In the genomic region with DNA sequence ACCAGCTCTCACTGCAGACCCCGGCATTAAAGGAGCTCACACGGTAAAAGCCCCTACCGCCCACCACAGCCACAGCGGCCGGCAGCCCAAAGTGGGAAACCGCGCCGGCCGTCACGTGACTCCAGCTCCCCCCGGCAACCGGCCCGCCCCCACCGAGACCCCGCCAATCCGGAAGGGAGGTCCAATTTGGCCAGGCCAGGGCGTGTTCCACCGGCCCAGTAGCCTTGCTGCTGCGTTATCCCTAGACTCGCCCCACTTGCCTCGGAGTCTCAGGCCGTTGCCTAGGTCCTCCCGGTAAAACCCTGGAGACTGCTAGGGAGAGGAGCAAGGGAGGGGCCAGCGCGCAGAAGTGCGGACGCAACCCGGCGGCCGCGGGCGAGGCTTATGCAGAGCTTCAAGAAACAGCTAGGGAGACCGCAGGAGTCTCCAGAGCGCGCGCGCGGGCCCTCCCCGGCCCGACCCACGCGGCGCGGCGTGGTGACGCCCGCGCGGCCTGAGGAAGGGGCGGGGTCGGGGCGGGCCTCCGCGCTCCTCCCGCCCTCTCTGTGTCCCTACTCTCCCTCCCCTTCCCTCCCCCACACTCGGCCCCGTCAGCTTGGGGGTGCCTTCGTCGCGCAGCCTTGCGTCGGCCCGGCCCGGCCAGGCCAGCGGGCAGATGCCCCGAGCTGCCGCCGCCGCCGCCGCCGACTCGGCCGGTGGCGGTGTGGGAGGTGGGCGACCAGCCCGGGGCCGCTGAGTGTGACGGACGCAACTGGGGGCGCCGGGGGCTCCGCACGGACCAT, we compare ENCODE assay signal across 1 cellular context.
A peak's percentile ranks its signal among the peaks of the same experiment; 100 is the strongest.
TF ChIP-seq lines count a peak whose summit lies in the region.

A gene with protein sequence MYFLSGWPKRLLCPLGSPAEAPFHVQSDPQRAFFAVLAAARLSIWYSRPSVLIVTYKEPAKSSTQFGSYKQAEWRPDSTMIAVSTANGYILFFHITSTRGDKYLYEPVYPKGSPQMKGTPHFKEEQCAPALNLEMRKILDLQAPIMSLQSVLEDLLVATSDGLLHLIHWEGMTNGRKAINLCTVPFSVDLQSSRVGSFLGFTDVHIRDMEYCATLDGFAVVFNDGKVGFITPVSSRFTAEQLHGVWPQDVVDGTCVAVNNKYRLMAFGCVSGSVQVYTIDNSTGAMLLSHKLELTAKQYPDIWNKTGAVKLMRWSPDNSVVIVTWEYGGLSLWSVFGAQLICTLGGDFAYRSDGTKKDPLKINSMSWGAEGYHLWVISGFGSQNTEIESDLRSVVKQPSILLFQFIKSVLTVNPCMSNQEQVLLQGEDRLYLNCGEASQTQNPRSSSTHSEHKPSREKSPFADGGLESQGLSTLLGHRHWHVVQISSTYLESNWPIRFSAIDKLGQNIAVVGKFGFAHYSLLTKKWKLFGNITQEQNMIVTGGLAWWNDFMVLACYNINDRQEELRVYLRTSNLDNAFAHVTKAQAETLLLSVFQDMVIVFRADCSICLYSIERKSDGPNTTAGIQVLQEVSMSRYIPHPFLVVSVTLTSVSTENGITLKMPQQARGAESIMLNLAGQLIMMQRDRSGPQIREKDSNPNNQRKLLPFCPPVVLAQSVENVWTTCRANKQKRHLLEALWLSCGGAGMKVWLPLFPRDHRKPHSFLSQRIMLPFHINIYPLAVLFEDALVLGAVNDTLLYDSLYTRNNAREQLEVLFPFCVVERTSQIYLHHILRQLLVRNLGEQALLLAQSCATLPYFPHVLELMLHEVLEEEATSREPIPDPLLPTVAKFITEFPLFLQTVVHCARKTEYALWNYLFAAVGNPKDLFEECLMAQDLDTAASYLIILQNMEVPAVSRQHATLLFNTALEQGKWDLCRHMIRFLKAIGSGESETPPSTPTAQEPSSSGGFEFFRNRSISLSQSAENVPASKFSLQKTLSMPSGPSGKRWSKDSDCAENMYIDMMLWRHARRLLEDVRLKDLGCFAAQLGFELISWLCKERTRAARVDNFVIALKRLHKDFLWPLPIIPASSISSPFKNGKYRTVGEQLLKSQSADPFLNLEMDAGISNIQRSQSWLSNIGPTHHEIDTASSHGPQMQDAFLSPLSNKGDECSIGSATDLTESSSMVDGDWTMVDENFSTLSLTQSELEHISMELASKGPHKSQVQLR (N-terminal part only) (plus strand): TSS at position 578 of the 782 bp plus-strand sequence. CDS start 203 bp downstream, at position 781.

TF ChIP-seq in WTC11, 78 proteins besides CTCF, POLR2A, EP300 and RAD21 (continued from another document and continues in another):
- TF ChIP-seq RELA (CRISPR knock-in tag; IDR thresholded peaks at IDR 0.05; ENCODE audit: borderline replicate concordance) (no peak), MYBL2 (CRISPR knock-in tag; IDR thresholded peaks at IDR 0.05) (peak; percentile 52; the same call in 1 of the 2 replicates), ZNF232 (CRISPR knock-in tag; IDR thresholded peaks at IDR 0.05) (no peak; the same call in 1 of the 2 replicates), EMX1 (CRISPR knock-in tag; IDR thresholded peaks at IDR 0.05) (no peak), ZNF423 (CRISPR knock-in tag; IDR thresholded peaks at IDR 0.05) (no peak), NFATC4 (CRISPR knock-in tag; IDR thresholded peaks at IDR 0.05) (no peak), GTF2I (CRISPR knock-in tag; conservative IDR thresholded peaks at IDR 0.05) (no peak), ZNF121 (CRISPR knock-in tag; IDR thresholded peaks at IDR 0.05) (no peak), ZNF671 (CRISPR knock-in tag; IDR thresholded peaks at IDR 0.05) (no peak), KAT7 (CRISPR knock-in tag; IDR thresholded peaks at IDR 0.05; ENCODE audit: borderline replicate concordance) (no peak), HMGA2 (CRISPR knock-in tag; IDR thresholded peaks at IDR 0.05) (no peak), FOXJ3 (CRISPR knock-in tag; IDR thresholded peaks at IDR 0.05; ENCODE audit: borderline replicate concordance) (no peak), NFE2L1 (CRISPR knock-in tag; IDR thresholded peaks at IDR 0.05) (no peak), CREB1 (CRISPR knock-in tag; IDR thresholded peaks at IDR 0.05) (no peak), PRRX2 (CRISPR knock-in tag; IDR thresholded peaks at IDR 0.05) (no peak), ZNF219 (CRISPR knock-in tag; IDR thresholded peaks at IDR 0.05; ENCODE audit: borderline replicate concordance) (no peak), FOXP1 (CRISPR knock-in tag; IDR thresholded peaks at IDR 0.05; ENCODE audit: borderline replicate concordance) (peak; percentile 37; the same call in 1 of the 2 replicates), JUN (CRISPR knock-in tag; IDR thresholded peaks at IDR 0.05) (no peak), ZNF396 (CRISPR knock-in tag; IDR thresholded peaks at IDR 0.05; ENCODE audit: borderline replicate concordance) (no peak), ZNF138 (CRISPR knock-in tag; conservative IDR thresholded peaks at IDR 0.05) (no peak), ELF4 (CRISPR knock-in tag; IDR thresholded peaks at IDR 0.05; ENCODE audit: low read depth) (no peak), ATF1 (CRISPR knock-in tag; IDR thresholded peaks at IDR 0.05) (no peak), ETV6 (CRISPR knock-in tag; IDR thresholded peaks at IDR 0.05) (peak; percentile 50; the same call in 1 of the 2 replicates), SP1 (CRISPR knock-in tag; conservative IDR thresholded peaks at IDR 0.05) (peak; percentile 81), TP53 (CRISPR knock-in tag; IDR thresholded peaks at IDR 0.05) (0 out of 2 replicates have a peak, but pooled peaks have one; percentile 13)
- TF ChIP-seq, protein P1, sequence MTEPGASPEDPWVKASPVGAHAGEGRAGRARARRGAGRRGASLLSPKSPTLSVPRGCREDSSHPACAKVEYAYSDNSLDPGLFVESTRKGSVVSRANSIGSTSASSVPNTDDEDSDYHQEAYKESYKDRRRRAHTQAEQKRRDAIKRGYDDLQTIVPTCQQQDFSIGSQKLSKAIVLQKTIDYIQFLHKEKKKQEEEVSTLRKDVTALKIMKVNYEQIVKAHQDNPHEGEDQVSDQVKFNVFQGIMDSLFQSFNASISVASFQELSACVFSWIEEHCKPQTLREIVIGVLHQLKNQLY (CRISPR knock-in tag; IDR thresholded peaks at IDR 0.05): no peak
- TF ChIP-seq, protein P2, sequence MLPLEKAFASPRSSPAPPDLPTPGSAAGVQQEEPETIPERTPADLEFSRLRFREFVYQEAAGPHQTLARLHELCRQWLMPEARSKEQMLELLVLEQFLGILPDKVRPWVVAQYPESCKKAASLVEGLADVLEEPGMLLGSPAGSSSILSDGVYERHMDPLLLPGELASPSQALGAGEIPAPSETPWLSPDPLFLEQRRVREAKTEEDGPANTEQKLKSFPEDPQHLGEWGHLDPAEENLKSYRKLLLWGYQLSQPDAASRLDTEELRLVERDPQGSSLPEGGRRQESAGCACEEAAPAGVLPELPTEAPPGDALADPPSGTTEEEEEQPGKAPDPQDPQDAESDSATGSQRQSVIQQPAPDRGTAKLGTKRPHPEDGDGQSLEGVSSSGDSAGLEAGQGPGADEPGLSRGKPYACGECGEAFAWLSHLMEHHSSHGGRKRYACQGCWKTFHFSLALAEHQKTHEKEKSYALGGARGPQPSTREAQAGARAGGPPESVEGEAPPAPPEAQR (CRISPR knock-in tag; IDR thresholded peaks at IDR 0.05): no peak
- TF ChIP-seq, protein P3, sequence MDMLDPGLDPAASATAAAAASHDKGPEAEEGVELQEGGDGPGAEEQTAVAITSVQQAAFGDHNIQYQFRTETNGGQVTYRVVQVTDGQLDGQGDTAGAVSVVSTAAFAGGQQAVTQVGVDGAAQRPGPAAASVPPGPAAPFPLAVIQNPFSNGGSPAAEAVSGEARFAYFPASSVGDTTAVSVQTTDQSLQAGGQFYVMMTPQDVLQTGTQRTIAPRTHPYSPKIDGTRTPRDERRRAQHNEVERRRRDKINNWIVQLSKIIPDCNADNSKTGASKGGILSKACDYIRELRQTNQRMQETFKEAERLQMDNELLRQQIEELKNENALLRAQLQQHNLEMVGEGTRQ (CRISPR knock-in tag; IDR thresholded peaks at IDR 0.05): peak; percentile 92
- TF ChIP-seq, protein P4, sequence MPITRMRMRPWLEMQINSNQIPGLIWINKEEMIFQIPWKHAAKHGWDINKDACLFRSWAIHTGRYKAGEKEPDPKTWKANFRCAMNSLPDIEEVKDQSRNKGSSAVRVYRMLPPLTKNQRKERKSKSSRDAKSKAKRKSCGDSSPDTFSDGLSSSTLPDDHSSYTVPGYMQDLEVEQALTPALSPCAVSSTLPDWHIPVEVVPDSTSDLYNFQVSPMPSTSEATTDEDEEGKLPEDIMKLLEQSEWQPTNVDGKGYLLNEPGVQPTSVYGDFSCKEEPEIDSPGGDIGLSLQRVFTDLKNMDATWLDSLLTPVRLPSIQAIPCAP (CRISPR knock-in tag; IDR thresholded peaks at IDR 0.05): no peak
- TF ChIP-seq, protein P5, sequence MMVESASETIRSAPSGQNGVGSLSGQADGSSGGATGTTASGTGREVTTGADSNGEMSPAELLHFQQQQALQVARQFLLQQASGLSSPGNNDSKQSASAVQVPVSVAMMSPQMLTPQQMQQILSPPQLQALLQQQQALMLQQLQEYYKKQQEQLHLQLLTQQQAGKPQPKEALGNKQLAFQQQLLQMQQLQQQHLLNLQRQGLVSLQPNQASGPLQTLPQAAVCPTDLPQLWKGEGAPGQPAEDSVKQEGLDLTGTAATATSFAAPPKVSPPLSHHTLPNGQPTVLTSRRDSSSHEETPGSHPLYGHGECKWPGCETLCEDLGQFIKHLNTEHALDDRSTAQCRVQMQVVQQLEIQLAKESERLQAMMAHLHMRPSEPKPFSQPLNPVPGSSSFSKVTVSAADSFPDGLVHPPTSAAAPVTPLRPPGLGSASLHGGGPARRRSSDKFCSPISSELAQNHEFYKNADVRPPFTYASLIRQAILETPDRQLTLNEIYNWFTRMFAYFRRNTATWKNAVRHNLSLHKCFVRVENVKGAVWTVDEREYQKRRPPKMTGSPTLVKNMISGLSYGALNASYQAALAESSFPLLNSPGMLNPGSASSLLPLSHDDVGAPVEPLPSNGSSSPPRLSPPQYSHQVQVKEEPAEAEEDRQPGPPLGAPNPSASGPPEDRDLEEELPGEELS (CRISPR knock-in tag; IDR thresholded peaks at IDR 0.05): 0 out of 2 replicates have a peak, but pooled peaks have one; percentile 12
- TF ChIP-seq, protein P6, sequence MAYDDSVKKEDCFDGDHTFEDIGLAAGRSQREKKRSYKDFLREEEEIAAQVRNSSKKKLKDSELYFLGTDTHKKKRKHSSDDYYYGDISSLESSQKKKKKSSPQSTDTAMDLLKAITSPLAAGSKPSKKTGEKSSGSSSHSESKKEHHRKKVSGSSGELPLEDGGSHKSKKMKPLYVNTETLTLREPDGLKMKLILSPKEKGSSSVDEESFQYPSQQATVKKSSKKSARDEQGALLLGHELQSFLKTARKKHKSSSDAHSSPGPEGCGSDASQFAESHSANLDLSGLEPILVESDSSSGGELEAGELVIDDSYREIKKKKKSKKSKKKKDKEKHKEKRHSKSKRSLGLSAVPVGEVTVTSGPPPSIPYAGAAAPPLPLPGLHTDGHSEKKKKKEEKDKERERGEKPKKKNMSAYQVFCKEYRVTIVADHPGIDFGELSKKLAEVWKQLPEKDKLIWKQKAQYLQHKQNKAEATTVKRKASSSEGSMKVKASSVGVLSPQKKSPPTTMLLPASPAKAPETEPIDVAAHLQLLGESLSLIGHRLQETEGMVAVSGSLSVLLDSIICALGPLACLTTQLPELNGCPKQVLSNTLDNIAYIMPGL (CRISPR knock-in tag; IDR thresholded peaks at IDR 0.05): peak; percentile 37; the same call in 1 of the 2 replicates
- TF ChIP-seq, protein P7, sequence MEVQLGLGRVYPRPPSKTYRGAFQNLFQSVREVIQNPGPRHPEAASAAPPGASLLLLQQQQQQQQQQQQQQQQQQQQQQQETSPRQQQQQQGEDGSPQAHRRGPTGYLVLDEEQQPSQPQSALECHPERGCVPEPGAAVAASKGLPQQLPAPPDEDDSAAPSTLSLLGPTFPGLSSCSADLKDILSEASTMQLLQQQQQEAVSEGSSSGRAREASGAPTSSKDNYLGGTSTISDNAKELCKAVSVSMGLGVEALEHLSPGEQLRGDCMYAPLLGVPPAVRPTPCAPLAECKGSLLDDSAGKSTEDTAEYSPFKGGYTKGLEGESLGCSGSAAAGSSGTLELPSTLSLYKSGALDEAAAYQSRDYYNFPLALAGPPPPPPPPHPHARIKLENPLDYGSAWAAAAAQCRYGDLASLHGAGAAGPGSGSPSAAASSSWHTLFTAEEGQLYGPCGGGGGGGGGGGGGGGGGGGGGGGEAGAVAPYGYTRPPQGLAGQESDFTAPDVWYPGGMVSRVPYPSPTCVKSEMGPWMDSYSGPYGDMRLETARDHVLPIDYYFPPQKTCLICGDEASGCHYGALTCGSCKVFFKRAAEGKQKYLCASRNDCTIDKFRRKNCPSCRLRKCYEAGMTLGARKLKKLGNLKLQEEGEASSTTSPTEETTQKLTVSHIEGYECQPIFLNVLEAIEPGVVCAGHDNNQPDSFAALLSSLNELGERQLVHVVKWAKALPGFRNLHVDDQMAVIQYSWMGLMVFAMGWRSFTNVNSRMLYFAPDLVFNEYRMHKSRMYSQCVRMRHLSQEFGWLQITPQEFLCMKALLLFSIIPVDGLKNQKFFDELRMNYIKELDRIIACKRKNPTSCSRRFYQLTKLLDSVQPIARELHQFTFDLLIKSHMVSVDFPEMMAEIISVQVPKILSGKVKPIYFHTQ (CRISPR knock-in tag; IDR thresholded peaks at IDR 0.05): no peak
- TF ChIP-seq, protein P8, sequence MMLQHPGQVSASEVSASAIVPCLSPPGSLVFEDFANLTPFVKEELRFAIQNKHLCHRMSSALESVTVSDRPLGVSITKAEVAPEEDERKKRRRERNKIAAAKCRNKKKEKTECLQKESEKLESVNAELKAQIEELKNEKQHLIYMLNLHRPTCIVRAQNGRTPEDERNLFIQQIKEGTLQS (CRISPR knock-in tag; conservative IDR thresholded peaks at IDR 0.05): no peak
- TF ChIP-seq, protein P9, sequence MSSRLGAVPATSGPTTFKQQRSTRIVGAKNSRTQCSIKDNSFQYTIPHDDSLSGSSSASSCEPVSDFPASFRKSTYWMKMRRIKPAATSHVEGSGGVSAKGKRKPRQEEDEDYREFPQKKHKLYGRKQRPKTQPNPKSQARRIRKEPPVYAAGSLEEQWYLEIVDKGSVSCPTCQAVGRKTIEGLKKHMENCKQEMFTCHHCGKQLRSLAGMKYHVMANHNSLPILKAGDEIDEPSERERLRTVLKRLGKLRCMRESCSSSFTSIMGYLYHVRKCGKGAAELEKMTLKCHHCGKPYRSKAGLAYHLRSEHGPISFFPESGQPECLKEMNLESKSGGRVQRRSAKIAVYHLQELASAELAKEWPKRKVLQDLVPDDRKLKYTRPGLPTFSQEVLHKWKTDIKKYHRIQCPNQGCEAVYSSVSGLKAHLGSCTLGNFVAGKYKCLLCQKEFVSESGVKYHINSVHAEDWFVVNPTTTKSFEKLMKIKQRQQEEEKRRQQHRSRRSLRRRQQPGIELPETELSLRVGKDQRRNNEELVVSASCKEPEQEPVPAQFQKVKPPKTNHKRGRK (CRISPR knock-in tag; IDR thresholded peaks at IDR 0.05; ENCODE audit: borderline replicate concordance): no peak
